In genomic region chr3:52422669-52423068, GRCh38 we compare ENCODE assay signal across 16 cellular contexts. TPM values are rescaled to one million over a fixed set of nuclear protein-coding genes. Genes with fewer than 3 reads are reported as not detected.
DNase-seq lines count a peak whose midpoint lies in the region; ATAC-seq, FAIRE-seq and TF ChIP-seq lines count a peak whose summit lies in the region.
"Had no signal": no experiment of that assay in that cellular context is flagged by ENCODE, and none has a peak within 500 bp of the region (broad histone marks: within the 10 kb centered on the region; RNA-seq: fewer than 3 reads in every experiment).

No MANE protein-coding gene starts in this region.

- no peaks in the 10 kb centered on the region for H3F3A ChIP-seq in PC-9 (ENCODE audit: insufficient read depth, low read depth)

- CTCF ChIA-PET in PC-9 (lab: Charles Lee) = no interaction called here

- intact Hi-C loops in kidney (cut with DNase I) = no loop called here
- intact Hi-C loops in sciatic nerve (cut with DNase I) = no loop called here
- intact Hi-C loops in PC-9 (cut with micrococcal nuclease; ENCODE audit: unreplicated experiment) = no loop called here

- BruUV-seq in PC-9 (replicated peaks; lab: Mats Ljungman, UMichigan) = no TSS peak

- H4K20me1 ChIP-seq in PC-9 (ENCODE audit: insufficient read depth) = no peaks in the 10 kb centered on the region

- POLR2A ChIA-PET in PC-9 (lab: Charles Lee; ENCODE audit: unreplicated experiment) = interaction anchor here (0.5 kb wide), 1 partner anchor 923 kb away, joined by 20 read pairs; the partner anchor contains the start of gene DCAF1

- no peaks in the 10 kb centered on the region for H3K79me2 ChIP-seq in PC-9 (ENCODE audit: low read depth)

- no peaks in the 10 kb centered on the region for H3K4me1 ChIP-seq in RWPE2 (ENCODE audit: insufficient read depth, poor library complexity, severe bottlenecking)
- H3K4me1 ChIP-seq in kidney (ENCODE audit: control insufficient read depth in 1 of 2, insufficient read depth in 1 of 2, low read depth in 1 of 2, low read length in 2 of 2) = no peaks in the 10 kb centered on the region
- H3K4me1 ChIP-seq in PC-9 (replicated peaks; ENCODE audit: insufficient read depth) = no peaks in the 10 kb centered on the region

- no peak overlapping the region for H3K4me2 ChIP-seq in PC-9

- ATAC-seq in RWPE2 (ENCODE audit: low read depth) = no peak
- no peak for ATAC-seq in sciatic nerve

- DNase-seq in H7 = peak; percentile 8
- peak; percentile 11 for DNase-seq in RWPE2 (ENCODE audit: low spot score)
- peak; percentile 35 for DNase-seq in kidney
- peak; percentile 14 for DNase-seq in sciatic nerve (ENCODE audit: low spot score)
- no peak for DNase-seq in PC-9
- DNase-seq in activated CD4-positive, CD25-positive, alpha-beta regulatory T cell treated with anti-CD3 and anti-CD28 coated beads, Interleukin-2, amount 50 U/mL, for 72 hours = no peak
- no peak for DNase-seq in activated gamma-delta T cell treated with Interleukin-2 at 50 U/mL for 16 hours
- DNase-seq: C1 segment of cervical spinal cord; CD4-positive, alpha-beta memory T cell; DMS153; DND-41; GDM1 had no signal

- H3K27me3 ChIP-seq in H7 (ENCODE audit: control insufficient read depth, insufficient read depth, low read length) (no peaks in the 10 kb centered on the region), RWPE2 (ENCODE audit: insufficient read depth, poor library complexity, severe bottlenecking) (no peaks in the 10 kb centered on the region), PC-9 (ENCODE audit: insufficient read depth, low read depth) (no peaks in the 10 kb centered on the region)

- H3K36me3 ChIP-seq in H7 (replicated peaks; ENCODE audit: control insufficient read depth, insufficient read depth, low read length) (no peaks in the 10 kb centered on the region; the same call in 1 of the 2 replicates), RWPE2 (ENCODE audit: low read depth) (no peaks in the 10 kb centered on the region), kidney (ENCODE audit: control insufficient read depth in 1 of 2, insufficient read depth in 2 of 2, low read length in 2 of 2) (peaks cover 0 to 3% of the 10 kb centered on the region in 2 donors), PC-9 (ENCODE audit: low read depth) (no peaks in the 10 kb centered on the region)

- no peak overlapping the region for H2AFZ ChIP-seq in PC-9

- no peak for FAIRE-seq in kidney (lab: Jason Lieb, UNC)
- FAIRE-seq: A204.1, D721Med, GM12892, H54 had no signal

- H3K9me2 ChIP-seq in PC-9 (ENCODE audit: insufficient read depth) = no peaks in the 10 kb centered on the region

- H3K4me3 ChIP-seq in H7 (ENCODE audit: insufficient read depth, low read depth, low read length) (no peak overlapping the region), RWPE2 (ENCODE audit: severe bottlenecking) (no peak overlapping the region), kidney (ENCODE audit: low read length in 2 of 2) (no peak overlapping the region), PC-9 (no peak overlapping the region)

- H3K27ac ChIP-seq in RWPE2 (ENCODE audit: poor library complexity, severe bottlenecking) (no peak overlapping the region), kidney (ENCODE audit: low read depth in 2 of 2, low read length in 2 of 2) (no peak overlapping the region), PC-9 (no peak overlapping the region)

- H3K9ac ChIP-seq in kidney (ENCODE audit: low read length in 2 of 2) = no peak overlapping the region

- no peak for TF ChIP-seq CTCF in RWPE2 (IDR thresholded peaks at IDR 0.05; ENCODE audit: poor library complexity, severe bottlenecking)
- no peak for TF ChIP-seq CTCF in kidney (IDR thresholded peaks at IDR 0.05; ENCODE audit: borderline replicate concordance, extremely low read depth, insufficient read depth)
- no peak for TF ChIP-seq CTCF in PC-9 (conservative IDR thresholded peaks at IDR 0.05)

- H3K9me3 ChIP-seq in RWPE2 (ENCODE audit: severe bottlenecking) = no peaks in the 10 kb centered on the region
- no peaks in the 10 kb centered on the region for H3K9me3 ChIP-seq in kidney (ENCODE audit: control insufficient read depth in 1 of 2, low read length in 2 of 2)
- no peaks in the 10 kb centered on the region for H3K9me3 ChIP-seq in PC-9 (ENCODE audit: insufficient read depth, low read depth)

RNA-seq across cellular contexts. Expression of gene PHF7, which starts 12.2 kb away (rescaled TPM):
- 16.5 and 25.2 TPM in 2 replicates for total RNA-seq in H7 (2014; rRNA removed; shearing (Covaris generic))
- 8.8 TPM for total RNA-seq in kidney
- 3.9 TPM for polyA plus RNA-seq in kidney (ENCODE audit: insufficient read depth, low read depth, low replicate concordance)
- 11.4 TPM for total RNA-seq in sciatic nerve
- total RNA-seq in PC-9 (2021) = 14.0 and 14.5 TPM in 2 replicates

RNA-seq across cellular contexts. Expression of gene BAP1, which starts 12.9 kb away (rescaled TPM):
- total RNA-seq in H7 (2014; rRNA removed; shearing (Covaris generic)) = 128 and 145 TPM in 2 replicates
- total RNA-seq in kidney (72.5 TPM), sciatic nerve (59.5 TPM), PC-9 (2021) (81.4 and 81.7 TPM in 2 replicates)
- polyA plus RNA-seq in kidney (ENCODE audit: insufficient read depth, low read depth, low replicate concordance) = 61.6 TPM

RNA-seq across cellular contexts. Expression of gene SEMA3G, which starts 22.2 kb away (rescaled TPM):
- total RNA-seq in H7 (2014; rRNA removed; shearing (Covaris generic)) = 1.1 and 2.2 TPM in 2 replicates
- total RNA-seq in kidney = 25.7 TPM
- 28.2 TPM for polyA plus RNA-seq in kidney (ENCODE audit: insufficient read depth, low read depth, low replicate concordance)
- 38.3 TPM for total RNA-seq in sciatic nerve
- total RNA-seq in PC-9 (2021) = 1.3 and 1.4 TPM in 2 replicates

RNA-seq across cellular contexts. Expression of gene TNNC1, which starts 31.2 kb away (rescaled TPM):
- total RNA-seq in H7 (2014; rRNA removed; shearing (Covaris generic)) = 4.2 and 7.2 TPM in 2 replicates
- total RNA-seq in kidney (2.2 TPM), sciatic nerve (205 TPM), PC-9 (2021) (8.3 and 8.4 TPM in 2 replicates)
- polyA plus RNA-seq in kidney (ENCODE audit: insufficient read depth, low read depth, low replicate concordance) = 86.6 TPM

RNA-seq across cellular contexts. Expression of gene NISCH, which starts 32.7 kb away (rescaled TPM):
- total RNA-seq in H7 (2014; rRNA removed; shearing (Covaris generic)) = 51.1 and 70.7 TPM in 2 replicates
- total RNA-seq in kidney (98.7 TPM), sciatic nerve (163 TPM), PC-9 (2021) (66.1 and 68.0 TPM in 2 replicates)
- 36.1 TPM for polyA plus RNA-seq in kidney (ENCODE audit: insufficient read depth, low read depth, low replicate concordance)

Comparison
In these comparisons a context has a peak if more than half of its experiments do, and no peak if none do; other contexts are left out.
1. DNase-seq: peak in H7 (single experiment), RWPE2 (single experiment), kidney (single experiment) and sciatic nerve (single experiment); none in PC-9 (0 of 2), activated CD4-positive, CD25-positive, alpha-beta regulatory T cell treated with anti-CD3 and anti-CD28 coated beads, Interleukin-2, amount 50 U/mL, for 72 hours (single experiment) and activated gamma-delta T cell treated with Interleukin-2 at 50 U/mL for 16 hours (single experiment).